ENCODE assay signal across 11 cellular contexts in the genomic region with DNA sequence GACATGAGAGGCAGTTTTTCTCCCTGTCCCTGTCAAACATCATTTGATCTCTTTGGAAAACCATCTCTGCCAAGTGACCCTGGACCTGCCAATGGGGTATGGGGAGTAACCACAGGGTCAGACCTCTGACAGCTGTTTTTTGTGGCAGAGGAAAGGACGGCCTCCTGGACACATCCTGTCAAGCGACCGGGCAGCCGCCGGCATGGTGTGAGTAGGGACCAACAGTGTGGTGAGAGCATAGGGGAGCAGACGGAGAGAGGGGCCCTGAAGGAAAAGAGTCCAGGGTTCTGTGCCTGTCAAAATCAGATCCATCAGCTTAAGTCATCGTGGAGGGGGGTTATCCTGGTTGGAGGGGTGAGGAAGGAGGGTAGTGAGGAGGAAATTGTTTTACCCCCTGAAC. TPM values are rescaled to one million over a fixed set of nuclear protein-coding genes. Genes with fewer than 3 reads are reported as not detected.
"Had no signal": no experiment of that assay in that cellular context is flagged by ENCODE, and none has a peak within 500 bp of the region (broad histone marks: within the 10 kb centered on the region; RNA-seq: fewer than 3 reads in every experiment).

No MANE protein-coding gene starts in this region.

- DNase-seq: GM23248, GOT3, H7, HFFc6 had no signal

- FAIRE-seq: HepG2 had no signal

- H3K4me3 Mint-ChIP-seq: HFFc6, IgD-negative memory B cell had no signal

- H2AFZ ChIP-seq: GM23248 had no signal

- H3K4me1 ChIP-seq: HAP-1 had no signal

- H3K27ac ChIP-seq: GM23248, HL-60 had no signal

- H3K4me3 ChIP-seq: GM23248, HAP-1 had no signal

- H3K9me3 Mint-ChIP-seq: HFFc6, IgD-negative memory B cell had no signal

- H3K27ac Mint-ChIP-seq: HFFc6, IgD-negative memory B cell had no signal

- ATAC-seq: HCT116, HepG2 had no signal

- H3K27me3 Mint-ChIP-seq: IgD-negative memory B cell had no signal

- H3K9me3 ChIP-seq: HAP-1 had no signal

RNA-seq across cellular contexts. Expression of gene WFDC3, which starts 10.2 kb away (rescaled TPM):
- total RNA-seq: H7 had no signal

RNA-seq across cellular contexts. Expression of gene TNNC2, which starts 25.3 kb away (rescaled TPM):
- total RNA-seq: GM23248, H4, HFFc6, HT1080 had no signal
